In genomic region chr19:50459638-50460037, GRCh38 we compare ENCODE assay signal across 30 cellular contexts. TPM values are rescaled to one million over a fixed set of nuclear protein-coding genes. Genes with fewer than 3 reads are reported as not detected.
DNase-seq lines count a peak whose midpoint lies in the region; TF ChIP-seq lines count a peak whose summit lies in the region.
"Had no signal": no experiment of that assay in that cellular context is flagged by ENCODE, and none has a peak within 500 bp of the region (broad histone marks: within the 10 kb centered on the region; RNA-seq: fewer than 3 reads in every experiment).

No MANE protein-coding gene starts in this region.

- DNase-seq in GM10266 (ENCODE audit: extremely low spot score) (peak; percentile 60), neural progenitor cell (ENCODE audit: low spot score) (no peak), SK-N-DZ (ENCODE audit: low spot score) (no peak), NCI-H2171 treated with DMSO at 0.1 percent for 48 hours (lab: John Stamatoyannopoulos, UW) (no peak), AG08396 (ENCODE audit: low spot score) (no peak)
- DNase-seq: activated CD4-positive, alpha-beta T cell treated with anti-CD3 and anti-CD28 coated beads for 4 hours; aorta; effector memory CD8-positive, alpha-beta T cell; erythroblast; KBM-7; kidney; NCI-H1417; NCI-H2081 treated with DMSO at 0.1 percent for 48 hours; NCI-H345; NCI-H774; pancreas; stimulated activated CD4-positive, alpha-beta T cell treated with anti-CD3 and anti-CD28 coated beads, Interleukin-1b, Interleukin-23, amount 100 ng/mL, for 48 hours had no signal

- H3K4me2 ChIP-seq in BLaER1 (peak overlapping the region; percentile 74), SU-DHL-6 (ENCODE audit: low read depth, low read length, poor library complexity, severe bottlenecking) (peak overlapping the region; percentile 41), neural progenitor cell (no peak overlapping the region)
- H3K4me2 ChIP-seq: smooth muscle cell had no signal

- H3F3A ChIP-seq in SU-DHL-6 (ENCODE audit: insufficient read depth) (peaks cover 5% of the 10 kb centered on the region), neural progenitor cell (ENCODE audit: low read depth) (peaks cover 3% of the 10 kb centered on the region)

- H3K9me2 ChIP-seq in SU-DHL-6 (replicated peaks; ENCODE audit: insufficient read depth, low read length): no peaks in the 10 kb centered on the region

- H3K27ac ChIP-seq in BLaER1: peak overlapping the region; percentile 77
- peak overlapping the region; percentile 73 for H3K27ac ChIP-seq in SU-DHL-6 (ENCODE audit: low read depth, low read length)
- H3K27ac ChIP-seq in neural progenitor cell: no peak overlapping the region
- H3K27ac ChIP-seq: coronary artery, pancreas, SK-N-MC had no signal

- peaks cover 12% of the 10 kb centered on the region for H3K4me1 Mint-ChIP-seq in neural progenitor cell

- no peaks in the 10 kb centered on the region for H3K36me3 Mint-ChIP-seq in neural progenitor cell
- H3K36me3 Mint-ChIP-seq: activated naive CD4-positive, alpha-beta T cell treated with anti-CD3 and anti-CD28 coated beads, Interleukin-2, amount 50 U/mL, for 24 hours; CD4-positive, CD25-positive, alpha-beta regulatory T cell had no signal

- TF ChIP-seq CTCF in GM10266 (IDR thresholded peaks at IDR 0.05; ENCODE audit: control insufficient read depth, insufficient read depth, low read depth, missing control alignments) (no peak), SU-DHL-6 (IDR thresholded peaks at IDR 0.05; ENCODE audit: insufficient read depth, low read length, poor library complexity, severe bottlenecking) (no peak), neural progenitor cell (IDR thresholded peaks at IDR 0.05) (no peak)

- H3K9me3 Mint-ChIP-seq in neural progenitor cell: peaks cover 7% of the 10 kb centered on the region
- H3K9me3 Mint-ChIP-seq: activated naive CD4-positive, alpha-beta T cell treated with anti-CD3 and anti-CD28 coated beads, Interleukin-2, amount 50 U/mL, for 24 hours; effector memory CD8-positive, alpha-beta T cell had no signal

- H3K9me3 ChIP-seq in BLaER1 (no peaks in the 10 kb centered on the region), SU-DHL-6 (ENCODE audit: insufficient read depth, low read length) (no peaks in the 10 kb centered on the region), neural progenitor cell (ENCODE audit: low read depth) (no peaks in the 10 kb centered on the region)
- H3K9me3 ChIP-seq: MG63, pancreas had no signal

- H3K79me2 ChIP-seq in SU-DHL-6 (ENCODE audit: insufficient read depth, low read length) (no peaks in the 10 kb centered on the region), neural progenitor cell (ENCODE audit: low read depth) (no peaks in the 10 kb centered on the region)

- H3K27me3 Mint-ChIP-seq in neural progenitor cell (ENCODE audit: insufficient read depth, low read depth): peaks cover 7% of the 10 kb centered on the region

- H3K4me3 Mint-ChIP-seq in neural progenitor cell: peak overlapping the region; percentile 63
- H3K4me3 Mint-ChIP-seq: activated naive CD4-positive, alpha-beta T cell treated with anti-CD3 and anti-CD28 coated beads, Interleukin-2, amount 50 U/mL, for 24 hours; CD4-positive, CD25-positive, alpha-beta regulatory T cell; effector memory CD8-positive, alpha-beta T cell; nephron had no signal

- H3K36me3 ChIP-seq in BLaER1 (no peaks in the 10 kb centered on the region), SU-DHL-6 (ENCODE audit: low read length) (no peaks in the 10 kb centered on the region), neural progenitor cell (no peaks in the 10 kb centered on the region)
- H3K36me3 ChIP-seq: MG63, pancreas had no signal

- H3K9ac ChIP-seq in BLaER1 (no peak overlapping the region), SU-DHL-6 (ENCODE audit: low read length) (peak overlapping the region; percentile 26; the same call in 1 of the 2 replicates), neural progenitor cell (no peak overlapping the region)

- no peaks in the 10 kb centered on the region for H3K27me3 ChIP-seq in BLaER1
- no peaks in the 10 kb centered on the region for H3K27me3 ChIP-seq in SU-DHL-6 (ENCODE audit: low read length)
- H3K27me3 ChIP-seq in neural progenitor cell: no peaks in the 10 kb centered on the region

- no peak overlapping the region for H3K4me3 ChIP-seq in BLaER1
- H3K4me3 ChIP-seq in SU-DHL-6 (ENCODE audit: insufficient read depth, low read length, poor library complexity, severe bottlenecking): no peak overlapping the region
- no peak overlapping the region for H3K4me3 ChIP-seq in neural progenitor cell
- H3K4me3 ChIP-seq: coronary artery, MG63, pancreas, SK-N-MC, smooth muscle cell had no signal

- peak overlapping the region; percentile 15 for H2AFZ ChIP-seq in SU-DHL-6 (ENCODE audit: low read depth, low read length, severe bottlenecking)
- H2AFZ ChIP-seq in neural progenitor cell (replicated peaks): no peak overlapping the region

- H3K27ac Mint-ChIP-seq in neural progenitor cell: no peak overlapping the region
- H3K27ac Mint-ChIP-seq: activated naive CD4-positive, alpha-beta T cell treated with anti-CD3 and anti-CD28 coated beads, Interleukin-2, amount 50 U/mL, for 24 hours; effector memory CD8-positive, alpha-beta T cell had no signal

- H3K4me1 ChIP-seq in BLaER1 (peaks cover 24% of the 10 kb centered on the region), neural progenitor cell (no peaks in the 10 kb centered on the region)
- H3K4me1 ChIP-seq: pancreas had no signal

- H4K20me1 ChIP-seq in BLaER1 (no peaks in the 10 kb centered on the region), SU-DHL-6 (ENCODE audit: low read depth, low read length) (no peaks in the 10 kb centered on the region), neural progenitor cell (ENCODE audit: low read depth) (no peaks in the 10 kb centered on the region)

RNA-seq across cellular contexts. Expression of gene EMC10, which starts 16.7 kb away (rescaled TPM):
- 32.9 and 127 TPM in 2 replicates for total RNA-seq in neural progenitor cell (ENCODE audit: low replicate concordance)
- polyA plus RNA-seq in SK-N-DZ (2014; cell fraction: cytosol; rRNA removed): 114 and 132 TPM in 2 replicates
- polyA plus RNA-seq in SK-N-DZ (2014; cell fraction: nucleus; rRNA removed): 39.1 and 53.1 TPM in 2 replicates

RNA-seq across cellular contexts. Expression of gene GARIN5A, which starts 17.0 kb away (rescaled TPM):
- total RNA-seq in neural progenitor cell (ENCODE audit: low replicate concordance): 5.6 and 8.4 TPM in 2 replicates
- 0.54 TPM in 1 of 2 replicates, not detected in the other for polyA plus RNA-seq in SK-N-DZ (2014; cell fraction: cytosol; rRNA removed)
- polyA plus RNA-seq in SK-N-DZ (2014; cell fraction: nucleus; rRNA removed): 0.52 and 2.2 TPM in 2 replicates
- total RNA-seq: aorta, fibroblast of villous mesenchyme had no signal
- polyA plus RNA-seq: aorta had no signal

RNA-seq across cellular contexts. Expression of gene MYBPC2, which starts 26.9 kb away (rescaled TPM):
- total RNA-seq in neural progenitor cell (ENCODE audit: low replicate concordance): 0.65 and 0.77 TPM in 2 replicates
- not detected in 2 replicates for polyA plus RNA-seq in SK-N-DZ (2014; cell fraction: cytosol; rRNA removed)
- polyA plus RNA-seq in SK-N-DZ (2014; cell fraction: nucleus; rRNA removed): not detected in 2 replicates
- total RNA-seq: aorta, cardiac septum, fibroblast of villous mesenchyme, H4, smooth muscle cell had no signal
- polyA plus RNA-seq: smooth muscle cell had no signal

RNA-seq across cellular contexts. Expression of gene SPIB, which starts 40.9 kb away (rescaled TPM):
- 0.31 TPM in 1 of 2 replicates, not detected in the other for total RNA-seq in neural progenitor cell (ENCODE audit: low replicate concordance)
- polyA plus RNA-seq in SK-N-DZ (2014; cell fraction: cytosol; rRNA removed): 2.7 TPM in 1 of 2 replicates, not detected in the other
- polyA plus RNA-seq in SK-N-DZ (2014; cell fraction: nucleus; rRNA removed): 0.20 and 0.77 TPM in 2 replicates
- total RNA-seq: cardiac septum; CD4-positive, CD25-positive, alpha-beta regulatory T cell; fibroblast of villous mesenchyme; lower leg skin; smooth muscle cell had no signal
- polyA plus RNA-seq: smooth muscle cell had no signal

RNA-seq across cellular contexts. Expression of gene JOSD2, which starts 51.4 kb away (rescaled TPM):
- 1.7 and 2.4 TPM in 2 replicates for total RNA-seq in neural progenitor cell (ENCODE audit: low replicate concordance)
- 7.6 and 9.2 TPM in 2 replicates for polyA plus RNA-seq in SK-N-DZ (2014; cell fraction: cytosol; rRNA removed)
- polyA plus RNA-seq in SK-N-DZ (2014; cell fraction: nucleus; rRNA removed): 8.9 and 12.0 TPM in 2 replicates
